Comparison of ENCODE assay signal across 8 cellular contexts in the genomic region with DNA sequence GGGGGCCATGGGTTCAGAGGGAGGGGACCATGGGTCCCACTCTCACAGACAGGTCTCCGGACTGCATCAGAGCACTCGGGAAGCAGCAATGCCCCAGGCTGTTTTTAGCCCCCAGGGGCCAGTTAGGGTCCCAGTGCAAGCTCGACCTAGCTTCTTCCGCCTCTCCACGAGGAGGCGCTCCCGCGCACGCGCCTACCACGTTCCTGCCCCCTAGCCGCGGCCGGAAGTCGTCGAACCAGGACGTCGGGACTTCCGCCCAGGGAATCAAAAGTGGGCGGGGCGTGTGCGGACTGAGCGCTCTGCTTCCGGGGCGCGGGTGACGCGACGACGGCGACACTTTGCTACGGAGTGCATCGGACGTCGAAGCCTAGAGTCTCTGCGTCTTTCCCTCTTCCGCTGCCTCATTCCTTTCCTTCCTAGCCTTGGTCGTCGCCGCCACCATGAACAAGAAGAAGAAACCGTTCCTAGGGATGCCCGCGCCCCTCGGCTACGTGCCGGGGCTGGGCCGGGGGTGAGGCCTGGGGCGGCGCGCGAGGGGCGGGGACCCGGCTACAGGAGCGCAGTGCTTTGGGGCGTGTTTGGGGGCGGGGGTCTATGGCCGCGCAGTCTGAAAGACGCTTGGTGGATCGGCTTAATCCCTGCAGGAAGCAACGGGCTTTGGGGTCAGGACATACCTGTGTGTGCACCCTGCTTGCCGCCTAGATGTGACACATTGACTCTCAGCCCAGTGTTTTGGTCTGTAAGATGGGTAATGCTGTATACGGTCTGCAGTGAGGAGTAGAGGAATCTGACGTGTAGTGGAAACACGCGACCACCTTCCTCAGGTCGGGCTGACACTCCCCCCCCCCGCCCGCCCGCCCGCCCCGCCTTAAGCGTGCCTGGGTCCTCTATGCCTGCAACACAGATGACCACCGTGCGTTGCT. TPM values are rescaled to one million over a fixed set of nuclear protein-coding genes. Genes with fewer than 3 reads are reported as not detected.
DNase-seq lines count a peak whose midpoint lies in the region; ATAC-seq and TF ChIP-seq lines count a peak whose summit lies in the region.

A gene with protein sequence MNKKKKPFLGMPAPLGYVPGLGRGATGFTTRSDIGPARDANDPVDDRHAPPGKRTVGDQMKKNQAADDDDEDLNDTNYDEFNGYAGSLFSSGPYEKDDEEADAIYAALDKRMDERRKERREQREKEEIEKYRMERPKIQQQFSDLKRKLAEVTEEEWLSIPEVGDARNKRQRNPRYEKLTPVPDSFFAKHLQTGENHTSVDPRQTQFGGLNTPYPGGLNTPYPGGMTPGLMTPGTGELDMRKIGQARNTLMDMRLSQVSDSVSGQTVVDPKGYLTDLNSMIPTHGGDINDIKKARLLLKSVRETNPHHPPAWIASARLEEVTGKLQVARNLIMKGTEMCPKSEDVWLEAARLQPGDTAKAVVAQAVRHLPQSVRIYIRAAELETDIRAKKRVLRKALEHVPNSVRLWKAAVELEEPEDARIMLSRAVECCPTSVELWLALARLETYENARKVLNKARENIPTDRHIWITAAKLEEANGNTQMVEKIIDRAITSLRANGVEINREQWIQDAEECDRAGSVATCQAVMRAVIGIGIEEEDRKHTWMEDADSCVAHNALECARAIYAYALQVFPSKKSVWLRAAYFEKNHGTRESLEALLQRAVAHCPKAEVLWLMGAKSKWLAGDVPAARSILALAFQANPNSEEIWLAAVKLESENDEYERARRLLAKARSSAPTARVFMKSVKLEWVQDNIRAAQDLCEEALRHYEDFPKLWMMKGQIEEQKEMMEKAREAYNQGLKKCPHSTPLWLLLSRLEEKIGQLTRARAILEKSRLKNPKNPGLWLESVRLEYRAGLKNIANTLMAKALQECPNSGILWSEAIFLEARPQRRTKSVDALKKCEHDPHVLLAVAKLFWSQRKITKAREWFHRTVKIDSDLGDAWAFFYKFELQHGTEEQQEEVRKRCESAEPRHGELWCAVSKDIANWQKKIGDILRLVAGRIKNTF (plus strand): TSS at position 327 of the 923 bp plus-strand sequence. CDS start 114 bp downstream, at position 441.

- CTCF ChIA-PET in RWPE1 (lab: Yijun Ruan, JAX), result interaction anchor here (0.5 to 2.0 kb wide), 17 partner anchors 7 to 1399 kb away, joined by 3 to 10 read pairs (median 4); partner anchors contain the start of genes HELZ2, LIME1 and TPD52L2

- H3K27ac Mint-ChIP-seq in GM23338, result peak within 1 kb of the TSS; percentile 95
- H3K27ac Mint-ChIP-seq in activated T-helper 2 cell treated with anti-CD3 and anti-CD28 coated beads, Interferon-gamma antibody, Interleukin-2, Interleukin-4, amounts not matched to agents 10 μg/mL and 5 μg/mL and 100 μg/mL, durations not matched to agents 14 hours and 24 hours and 36 hours, result peak within 1 kb of the TSS; percentile 99
- H3K27ac Mint-ChIP-seq in natural killer cell treated with Interleukin-12 subunit alpha and Interleukin-12 subunit beta and Interleukin-15 and Interleukin-18, amount 100 ng/mL, for 72 hours, result peak within 1 kb of the TSS; percentile 92

- peaks cover 18% of the 10 kb centered on the region for H3K4me1 ChIP-seq in GM23338 (ENCODE audit: insufficient read depth)

- peak within 1 kb of the TSS; percentile 93; the same call in 1 of the 2 replicates for H2AFZ ChIP-seq in GM23338

- DNase-seq in EH (ENCODE audit: low read depth) (peak; percentile 95), GM23338 (ENCODE audit: low spot score) (peak; percentile 99), LNCaP clone FGC (ENCODE audit: low read depth) (peak; percentile 86), RWPE1 (ENCODE audit: low spot score) (peak; percentile 98), fibroblast of peridontal ligament (ENCODE audit: extremely low read depth) (peak; percentile 88)
- DNase-seq in activated T-helper 2 cell treated with anti-CD3 and anti-CD28 coated beads, Interferon-gamma antibody, Interleukin-2, Interleukin-4, amounts not matched to agents 10 μg/mL and 5 μg/mL and 100 μg/mL, durations not matched to agents 14 hours and 24 hours and 36 hours (ENCODE audit: low spot score), result peak; percentile 93
- peak; percentile 98 for DNase-seq in natural killer cell treated with Interleukin-12 subunit alpha and Interleukin-12 subunit beta and Interleukin-15 and Interleukin-18, amount 100 ng/mL, for 72 hours (ENCODE audit: low spot score)
- DNase-seq in stimulated activated naive CD8-positive, alpha-beta T cell treated with anti-CD3 and anti-CD28 coated beads, Interleukin-15, Interleukin-2, amounts not matched to agents 100 U/mL and 50 U/mL, for 24 hours, result peak; percentile 97

- H3K9me3 Mint-ChIP-seq in GM23338, result no peaks in the 10 kb centered on the region; the same call in 2 of the 3 replicates
- no peaks in the 10 kb centered on the region for H3K9me3 Mint-ChIP-seq in activated T-helper 2 cell treated with anti-CD3 and anti-CD28 coated beads, Interferon-gamma antibody, Interleukin-2, Interleukin-4, amounts not matched to agents 10 μg/mL and 5 μg/mL and 100 μg/mL, durations not matched to agents 14 hours and 24 hours and 36 hours
- H3K9me3 Mint-ChIP-seq in natural killer cell treated with Interleukin-12 subunit alpha and Interleukin-12 subunit beta and Interleukin-15 and Interleukin-18, amount 100 ng/mL, for 72 hours, result no peaks in the 10 kb centered on the region

- peaks cover 29% of the 10 kb centered on the region for H3K4me1 Mint-ChIP-seq in GM23338
- H3K4me1 Mint-ChIP-seq in activated T-helper 2 cell treated with anti-CD3 and anti-CD28 coated beads, Interferon-gamma antibody, Interleukin-2, Interleukin-4, amounts not matched to agents 10 μg/mL and 5 μg/mL and 100 μg/mL, durations not matched to agents 14 hours and 24 hours and 36 hours (ENCODE audit: low read depth), result peaks cover 55% of the 10 kb centered on the region
- peaks cover 60 to 65% of the 10 kb centered on the region in 2 donors for H3K4me1 Mint-ChIP-seq in natural killer cell treated with Interleukin-12 subunit alpha and Interleukin-12 subunit beta and Interleukin-15 and Interleukin-18, amount 100 ng/mL, for 72 hours (ENCODE audit: low read depth in 2 of 2)

- peaks cover 16% of the 10 kb centered on the region for H3K36me3 ChIP-seq in GM23338 (ENCODE audit: insufficient read depth)

- peak; percentile 70 to 94 for TF ChIP-seq CTCF in GM23338 (conservative IDR thresholded peaks at IDR 0.05; ENCODE audit: low read depth in 2 of 2)
- peak; percentile 93 for TF ChIP-seq CTCF in LNCaP clone FGC (IDR thresholded peaks at IDR 0.05; ENCODE audit: control insufficient read depth, extremely low read depth, insufficient read depth)
- TF ChIP-seq CTCF in RWPE1 (conservative IDR thresholded peaks at IDR 0.05; ENCODE audit: low read depth), result peak; percentile 99

- POLR2A ChIA-PET in RWPE1 (lab: Yijun Ruan, JAX; ENCODE audit: low non-redundant PET), result interaction anchor here (0.6 to 1.3 kb wide), 6 partner anchors 25 to 447 kb away, joined by 3 to 8 read pairs (median 4); partner anchors contain the start of genes GMEB2, PTK6, TPD52L2 and UCKL1

- H3K27me3 Mint-ChIP-seq in GM23338 (ENCODE audit: insufficient read depth, low read depth, poor library complexity), result peaks cover 17% of the 10 kb centered on the region
- H3K27me3 Mint-ChIP-seq in activated T-helper 2 cell treated with anti-CD3 and anti-CD28 coated beads, Interferon-gamma antibody, Interleukin-2, Interleukin-4, amounts not matched to agents 10 μg/mL and 5 μg/mL and 100 μg/mL, durations not matched to agents 14 hours and 24 hours and 36 hours (ENCODE audit: low read depth), result no peaks in the 10 kb centered on the region
- H3K27me3 Mint-ChIP-seq in natural killer cell treated with Interleukin-12 subunit alpha and Interleukin-12 subunit beta and Interleukin-15 and Interleukin-18, amount 100 ng/mL, for 72 hours, result no peaks in the 10 kb centered on the region

- peak within 1 kb of the TSS; percentile 96 for H3K4me3 Mint-ChIP-seq in GM23338
- H3K4me3 Mint-ChIP-seq in activated T-helper 2 cell treated with anti-CD3 and anti-CD28 coated beads, Interferon-gamma antibody, Interleukin-2, Interleukin-4, amounts not matched to agents 10 μg/mL and 5 μg/mL and 100 μg/mL, durations not matched to agents 14 hours and 24 hours and 36 hours (ENCODE audit: low read depth), result peak within 1 kb of the TSS; percentile 96
- peak within 1 kb of the TSS; percentile 97 for H3K4me3 Mint-ChIP-seq in natural killer cell treated with Interleukin-12 subunit alpha and Interleukin-12 subunit beta and Interleukin-15 and Interleukin-18, amount 100 ng/mL, for 72 hours

- H3K9me2 ChIP-seq in GM23338 (ENCODE audit: insufficient read depth), result no peaks in the 10 kb centered on the region

- H3K79me2 ChIP-seq in GM23338 (replicated peaks; ENCODE audit: insufficient read depth), result peaks cover 29% of the 10 kb centered on the region

- H3K4me3 ChIP-seq in GM23338, result peak within 1 kb of the TSS; percentile 98
- peak within 1 kb of the TSS; percentile 90 for H3K4me3 ChIP-seq in LNCaP clone FGC (ENCODE audit: low read depth, low read length)

- peaks cover 34% of the 10 kb centered on the region for H3K36me3 Mint-ChIP-seq in GM23338 (ENCODE audit: low read depth)
- peaks cover 48% of the 10 kb centered on the region for H3K36me3 Mint-ChIP-seq in activated T-helper 2 cell treated with anti-CD3 and anti-CD28 coated beads, Interferon-gamma antibody, Interleukin-2, Interleukin-4, amounts not matched to agents 10 μg/mL and 5 μg/mL and 100 μg/mL, durations not matched to agents 14 hours and 24 hours and 36 hours (ENCODE audit: low read depth)
- peaks cover 27% of the 10 kb centered on the region for H3K36me3 Mint-ChIP-seq in natural killer cell treated with Interleukin-12 subunit alpha and Interleukin-12 subunit beta and Interleukin-15 and Interleukin-18, amount 100 ng/mL, for 72 hours

- H4K20me1 ChIP-seq in GM23338 (replicated peaks; ENCODE audit: insufficient read depth), result peaks cover 13% of the 10 kb centered on the region

- peak; percentile 79 for ATAC-seq in GM23338
- peak; percentile 74 to 81 for ATAC-seq in natural killer cell treated with Interleukin-12 subunit alpha and Interleukin-12 subunit beta and Interleukin-15 and Interleukin-18, amount 100 ng/mL, for 72 hours
- peak; percentile 58 for ATAC-seq in stimulated activated naive CD8-positive, alpha-beta T cell treated with anti-CD3 and anti-CD28 coated beads, Interleukin-15, Interleukin-2, amounts not matched to agents 100 U/mL and 50 U/mL, for 24 hours

- H3K27ac ChIP-seq in GM23338 (ENCODE audit: low read depth) (peak within 1 kb of the TSS; percentile 88; the same call in 1 of the 2 replicates), RWPE1 (peak within 1 kb of the TSS; percentile 95)

- H3K4me2 ChIP-seq in GM23338, result peak within 1 kb of the TSS; percentile 93

- H3F3A ChIP-seq in GM23338 (replicated peaks; ENCODE audit: low read depth), result peaks cover 20% of the 10 kb centered on the region

- H3K27me3 ChIP-seq in GM23338 (ENCODE audit: insufficient read depth), result peaks cover 15% of the 10 kb centered on the region

- intact Hi-C loops in activated T-helper 2 cell treated with anti-CD3 and anti-CD28 coated beads, Interferon-gamma antibody, Interleukin-2, Interleukin-4, amounts not matched to agents 10 μg/mL and 5 μg/mL and 100 μg/mL, durations not matched to agents 14 hours and 24 hours and 36 hours (cut with micrococcal nuclease), result loop anchor here (1.0 to 5.0 kb wide), 7 partner anchors 24 to 444 kb away; partner anchors contain the start of genes PTK6, RGS19, RTEL1 and TCEA2

RNA-seq across cellular contexts. Expression of the gene that starts here (rescaled TPM):
- total RNA-seq in GM23338 (2014; rRNA removed; shearing (Covaris generic)), result 73.5 and 79.9 TPM in 2 replicates
- polyA plus RNA-seq in GM23338 (2016; fragmentation: Nextera tagmentation; extraction: Ambion mirVana), result 53.8 and 56.2 TPM in 2 replicates
- 68.9 and 70.3 TPM in 2 replicates for total RNA-seq in activated T-helper 2 cell treated with anti-CD3 and anti-CD28 coated beads, Interferon-gamma antibody, Interleukin-2, Interleukin-4, amounts not matched to agents 10 μg/mL and 5 μg/mL and 100 μg/mL, durations not matched to agents 14 hours and 24 hours and 36 hours
- total RNA-seq in natural killer cell treated with Interleukin-12 subunit alpha and Interleukin-12 subunit beta and Interleukin-15 and Interleukin-18, amount 100 ng/mL, for 72 hours, result 10 to 100 TPM; 65.9 to 87.7 TPM

Comparison
In these comparisons a context has a peak if more than half of its experiments do, and no peak if none do; other contexts are left out.
1. Peak in every context shown above with its lines: DNase-seq, ATAC-seq, H3K4me3 ChIP-seq and H3K27ac ChIP-seq.